In genomic region chr6:129683606-129684322, GRCh38 we compare ENCODE assay signal across 8 cellular contexts. TPM values are rescaled to one million over a fixed set of nuclear protein-coding genes. Genes with fewer than 3 reads are reported as not detected.
DNase-seq lines count a peak whose midpoint lies in the region; ATAC-seq and TF ChIP-seq lines count a peak whose summit lies in the region.

No MANE protein-coding gene starts in this region.

- peaks cover 35% of the 10 kb centered on the region for H3K4me1 Mint-ChIP-seq in brain

- H3K4me3 Mint-ChIP-seq in brain = peak overlapping the region in 1 of 5 experiments; percentile 30

- H3K9me3 Mint-ChIP-seq in brain = no peaks in the 10 kb centered on the region

- H3K27me3 Mint-ChIP-seq in brain = no peaks in the 10 kb centered on the region

- peak; percentile 96 for DNase-seq in Caki2 (ENCODE audit: low read depth)
- DNase-seq in HT-29 (ENCODE audit: low spot score) = peak; percentile 81
- peak in 4 of 5 experiments; percentile 25 to 96 (median 56) for DNase-seq in T-helper 2 cell
- peak; percentile 100 for DNase-seq in kidney epithelial cell (ENCODE audit: low read depth)
- peak; percentile 23 to 42 for DNase-seq in stimulated activated CD4-positive, alpha-beta T cell treated with anti-CD3 and anti-CD28 coated beads, Interleukin-2, amount 100 ng/mL, for 48 hours
- no peak for DNase-seq in NCI-H774 (lab: John Stamatoyannopoulos, UW)

- no peaks in the 10 kb centered on the region for H3K27me3 ChIP-seq in kidney epithelial cell (ENCODE audit: control insufficient read depth, insufficient read depth, low read length)

- peak overlapping the region in 4 of 5 experiments; percentile 15 to 85 (median 48) for H3K27ac Mint-ChIP-seq in brain

- no peak overlapping the region for H3K4me3 ChIP-seq in kidney epithelial cell (ENCODE audit: low read depth, low read length)

- ATAC-seq in GM21381 (IDR thresholded peaks at IDR 0.05; ENCODE audit: unreplicated experiment) = peak; percentile 87

- TF ChIP-seq CTCF in brain (conservative IDR thresholded peaks at IDR 0.05) = no peak
- TF ChIP-seq CTCF in kidney epithelial cell (IDR thresholded peaks at IDR 0.05; ENCODE audit: insufficient read depth, low read length, poor library complexity, severe bottlenecking) = no peak

- no peaks in the 10 kb centered on the region for H3K36me3 ChIP-seq in kidney epithelial cell (ENCODE audit: control insufficient read depth, insufficient read depth, low read length)

- no peaks in the 10 kb centered on the region for H3K36me3 Mint-ChIP-seq in brain

- in situ Hi-C loops in Caki2 (cut with HindIII; ENCODE audit: low pct_unique_long_range_greater_than_20kb, low sequenced_read_pairs) = no loop called here

RNA-seq across cellular contexts. Expression of gene ARHGAP18, which starts 26.2 kb away (rescaled TPM):
- 12.0 and 17.3 TPM in 2 replicates for total RNA-seq in Caki2 (2014; rRNA removed; shearing (Covaris generic); ENCODE audit: low replicate concordance)
- 29.7 and 35.4 TPM in 2 replicates for total RNA-seq in HT-29 (2014; rRNA removed; shearing (Covaris generic))
- polyA plus RNA-seq in brain (ENCODE audit: insufficient read depth, low read depth, low replicate concordance) = 0.63 TPM
- total RNA-seq in kidney epithelial cell = 11.9 and 16.3 TPM in 2 replicates
